In the genomic region with DNA sequence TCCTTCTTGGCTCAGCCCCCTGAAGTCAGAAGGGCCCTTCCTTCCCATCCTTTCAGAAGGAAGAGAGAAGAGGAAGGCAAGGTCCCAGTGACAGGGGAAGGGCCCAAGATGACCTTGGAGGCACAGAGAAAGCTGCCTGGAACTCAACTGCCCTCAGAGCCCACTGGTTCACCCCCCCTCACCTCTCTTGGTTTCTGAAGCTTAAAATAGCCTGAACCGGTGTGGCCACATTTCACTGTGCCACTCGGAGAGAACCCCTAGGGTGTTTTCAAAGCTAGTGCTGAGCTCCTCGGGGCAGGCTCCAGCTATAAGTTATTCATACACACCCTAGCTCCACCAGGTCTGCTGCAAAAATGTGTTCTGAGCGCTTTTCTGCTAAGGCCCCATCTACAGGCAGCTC, we compare ENCODE assay signal across 11 cellular contexts.
DNase-seq lines count a peak whose midpoint lies in the region; ATAC-seq and TF ChIP-seq lines count a peak whose summit lies in the region.
"Had no signal": no experiment of that assay in that cellular context is flagged by ENCODE, and none has a peak within 500 bp of the region (broad histone marks: within the 10 kb centered on the region; RNA-seq: fewer than 3 reads in every experiment).

No MANE protein-coding gene starts in this region.

- H3K4me1 Mint-ChIP-seq in GM23338 (peaks cover 8% of the 10 kb centered on the region), mesothelial cell of epicardium (peaks cover 8% of the 10 kb centered on the region), glutamatergic neuron (ENCODE audit: low read depth, unreplicated experiment) (peaks cover 6% of the 10 kb centered on the region)
- peaks cover 12 to 29% (median 14%) of the 10 kb centered on the region in 7 donors for H3K4me1 Mint-ChIP-seq in naive thymus-derived CD4-positive, alpha-beta T cell

- H3K9me3 ChIP-seq in WERI-Rb-1 (ENCODE audit: severe bottlenecking), result no peaks in the 10 kb centered on the region
- H3K9me3 ChIP-seq in naive thymus-derived CD4-positive, alpha-beta T cell (ENCODE audit: control insufficient read depth in 2 of 3, low read length in 3 of 3), result no peaks in the 10 kb centered on the region

- H3K27ac Mint-ChIP-seq in GM23338, result no peak overlapping the region
- peak overlapping the region; percentile 58 for H3K27ac Mint-ChIP-seq in mesothelial cell of epicardium
- no peak overlapping the region for H3K27ac Mint-ChIP-seq in naive thymus-derived CD4-positive, alpha-beta T cell
- H3K27ac Mint-ChIP-seq in glutamatergic neuron (ENCODE audit: unreplicated experiment), result no peak overlapping the region

- H3K4me2 ChIP-seq in GM23338 (no peak overlapping the region), KMS-11 (peak overlapping the region; percentile 94)

- DNase-seq in GM23338 (ENCODE audit: low spot score) (no peak), mesothelial cell of epicardium (ENCODE audit: low spot score in 2 of 2, unreplicated experiment in 2 of 2) (peak in 1 of 2 experiments; percentile 50), WERI-Rb-1 (no peak), glutamatergic neuron (no peak), DMS79 (lab: John Stamatoyannopoulos, UW) (no peak)
- no peak for DNase-seq in naive thymus-derived CD4-positive, alpha-beta T cell
- DNase-seq: erythroblast, GM23248, NCI-H748 treated with DMSO at 0.1 percent for 48 hours had no signal

- peak; percentile 87 for ATAC-seq in GM18873 (IDR thresholded peaks at IDR 0.05; ENCODE audit: low FRiP score, unreplicated experiment)
- 0 out of 3 replicates have a peak, but pooled peaks have one; percentile 25 for ATAC-seq in GM23338
- ATAC-seq in naive thymus-derived CD4-positive, alpha-beta T cell, result no peak

- H3F3A ChIP-seq in GM23338 (replicated peaks; ENCODE audit: low read depth), result no peaks in the 10 kb centered on the region

- H3K27me3 ChIP-seq in GM23338 (ENCODE audit: insufficient read depth) (no peaks in the 10 kb centered on the region), KMS-11 (ENCODE audit: insufficient read depth, low read depth) (peaks cover 7% of the 10 kb centered on the region; the same call in 1 of the 2 replicates), WERI-Rb-1 (ENCODE audit: insufficient read depth, low read depth, severe bottlenecking) (no peaks in the 10 kb centered on the region)
- H3K27me3 ChIP-seq in naive thymus-derived CD4-positive, alpha-beta T cell (ENCODE audit: control insufficient read depth in 2 of 2, insufficient read depth in 2 of 2, low read length in 2 of 2), result no peaks in the 10 kb centered on the region

- H3K4me3 Mint-ChIP-seq in GM23338, result no peak overlapping the region
- no peak overlapping the region for H3K4me3 Mint-ChIP-seq in mesothelial cell of epicardium
- no peak overlapping the region for H3K4me3 Mint-ChIP-seq in naive thymus-derived CD4-positive, alpha-beta T cell
- no peak overlapping the region for H3K4me3 Mint-ChIP-seq in glutamatergic neuron (ENCODE audit: unreplicated experiment)

- CTCF ChIA-PET in naive thymus-derived CD4-positive, alpha-beta T cell (lab: Charles Lee), result no interaction called here

- intact Hi-C loops in naive thymus-derived CD4-positive, alpha-beta T cell (cut with micrococcal nuclease), result loop anchor here in 1 of 2 donors (2.0 to 5.0 kb wide), 2 partner anchors 22 to 60 kb away; no protein-coding TSS in a partner anchor

- H3K9me3 Mint-ChIP-seq in GM23338, result peaks cover 3% of the 10 kb centered on the region; the same call in 2 of the 3 replicates
- peaks cover 7% of the 10 kb centered on the region for H3K9me3 Mint-ChIP-seq in mesothelial cell of epicardium
- peaks cover 2 to 13% (median 7%) of the 10 kb centered on the region in 11 donors for H3K9me3 Mint-ChIP-seq in naive thymus-derived CD4-positive, alpha-beta T cell
- peaks cover 2% of the 10 kb centered on the region for H3K9me3 Mint-ChIP-seq in glutamatergic neuron (ENCODE audit: unreplicated experiment)

- no peaks in the 10 kb centered on the region for H3K4me1 ChIP-seq in GM23338 (ENCODE audit: insufficient read depth)
- peaks cover 60% of the 10 kb centered on the region for H3K4me1 ChIP-seq in KMS-11 (ENCODE audit: low read depth, poor library complexity, severe bottlenecking)
- H3K4me1 ChIP-seq in naive thymus-derived CD4-positive, alpha-beta T cell (ENCODE audit: control insufficient read depth in 2 of 2, insufficient read depth in 2 of 2, low read length in 2 of 2), result peaks cover 8 to 13% of the 10 kb centered on the region in 2 donors

- TF ChIP-seq CTCF in GM23338 (conservative IDR thresholded peaks at IDR 0.05; ENCODE audit: low read depth in 2 of 2) (no peak), KMS-11 (conservative IDR thresholded peaks at IDR 0.05; ENCODE audit: low read depth, low read length) (no peak), mesothelial cell of epicardium (IDR thresholded peaks at IDR 0.05; ENCODE audit: unreplicated experiment) (no peak), WERI-Rb-1 (IDR thresholded peaks at IDR 0.05; ENCODE audit: low read depth, low read length) (no peak), glutamatergic neuron (IDR thresholded peaks at IDR 0.05; ENCODE audit: partially characterized antibody, unreplicated experiment) (no peak)

- H4K20me1 ChIP-seq in GM23338 (replicated peaks; ENCODE audit: insufficient read depth) (no peaks in the 10 kb centered on the region), KMS-11 (ENCODE audit: insufficient read depth) (no peaks in the 10 kb centered on the region)

- H3K79me2 ChIP-seq in GM23338 (replicated peaks; ENCODE audit: insufficient read depth), result no peaks in the 10 kb centered on the region
- H3K79me2 ChIP-seq in KMS-11 (ENCODE audit: insufficient read depth, low read depth), result no peaks in the 10 kb centered on the region

- H3K27me3 Mint-ChIP-seq in GM23338 (ENCODE audit: insufficient read depth, low read depth, poor library complexity) (peaks cover 2% of the 10 kb centered on the region), mesothelial cell of epicardium (ENCODE audit: low read depth) (no peaks in the 10 kb centered on the region), glutamatergic neuron (ENCODE audit: unreplicated experiment) (peaks cover 4% of the 10 kb centered on the region)
- H3K27me3 Mint-ChIP-seq in naive thymus-derived CD4-positive, alpha-beta T cell, result peaks cover 0 to 51% (median 3%) of the 10 kb centered on the region in 5 donors

- no peaks in the 10 kb centered on the region; the same call in 2 of the 3 replicates for H3K36me3 Mint-ChIP-seq in GM23338 (ENCODE audit: low read depth)
- H3K36me3 Mint-ChIP-seq in mesothelial cell of epicardium, result no peaks in the 10 kb centered on the region
- peaks cover 0 to 9% (median 1%) of the 10 kb centered on the region in 5 donors for H3K36me3 Mint-ChIP-seq in naive thymus-derived CD4-positive, alpha-beta T cell
- H3K36me3 Mint-ChIP-seq in glutamatergic neuron (ENCODE audit: unreplicated experiment), result peaks cover 2% of the 10 kb centered on the region

- peaks cover 4% of the 10 kb centered on the region; the same call in 1 of the 2 replicates for H3K9me2 ChIP-seq in GM23338 (ENCODE audit: insufficient read depth)

- no peak overlapping the region for H3K27ac ChIP-seq in GM23338 (ENCODE audit: low read depth)
- H3K27ac ChIP-seq in KMS-11, result peak overlapping the region; percentile 73
- H3K27ac ChIP-seq in WERI-Rb-1, result no peak overlapping the region
- H3K27ac ChIP-seq in naive thymus-derived CD4-positive, alpha-beta T cell (ENCODE audit: low read depth, low read length), result no peak overlapping the region
- H3K27ac ChIP-seq: GM23248 had no signal

- H2AFZ ChIP-seq in GM23338, result no peak overlapping the region
- peak overlapping the region; percentile 58; the same call in 1 of the 2 replicates for H2AFZ ChIP-seq in KMS-11 (ENCODE audit: low read depth)
- H2AFZ ChIP-seq: GM23248 had no signal

- H3K4me3 ChIP-seq in GM23338 (no peak overlapping the region), KMS-11 (IDR thresholded peaks at IDR 0.05; ENCODE audit: insufficient read depth, low read depth, low read length) (no peak overlapping the region), WERI-Rb-1 (ENCODE audit: low read depth, low read length) (no peak overlapping the region)
- no peak overlapping the region for H3K4me3 ChIP-seq in naive thymus-derived CD4-positive, alpha-beta T cell (ENCODE audit: low read length)
- H3K4me3 ChIP-seq: GM23248 had no signal

- POLR2A ChIA-PET in naive thymus-derived CD4-positive, alpha-beta T cell (lab: Charles Lee), result no interaction called here

- peak overlapping the region; percentile 13; the same call in 1 of the 2 replicates for H3K9ac ChIP-seq in KMS-11
- H3K9ac ChIP-seq: GM23248 had no signal

- H3K36me3 ChIP-seq in GM23338 (ENCODE audit: insufficient read depth), result no peaks in the 10 kb centered on the region
- H3K36me3 ChIP-seq in KMS-11 (ENCODE audit: insufficient read depth), result no peaks in the 10 kb centered on the region
- H3K36me3 ChIP-seq in WERI-Rb-1, result no peaks in the 10 kb centered on the region
- H3K36me3 ChIP-seq in naive thymus-derived CD4-positive, alpha-beta T cell (ENCODE audit: control insufficient read depth in 2 of 3, insufficient read depth in 3 of 3, low read length in 3 of 3), result no peaks in the 10 kb centered on the region

TF ChIP-seq in GM23338, 12 proteins besides CTCF, POLR2A, EP300 and RAD21 (continues in another document):
- no peak for TF ChIP-seq ZNF331 (CRISPR knock-in tag; IDR thresholded peaks at IDR 0.05; ENCODE audit: low read depth)
- no peak for TF ChIP-seq EZH2 (IDR thresholded peaks at IDR 0.05; ENCODE audit: low read depth, unreplicated experiment)
- no peak for TF ChIP-seq STAT1 (IDR thresholded peaks at IDR 0.05; ENCODE audit: unreplicated experiment)
- TF ChIP-seq ZNF114 (CRISPR knock-in tag; IDR thresholded peaks at IDR 0.05), result no peak
- TF ChIP-seq JUNB (IDR thresholded peaks at IDR 0.05; ENCODE audit: unreplicated experiment), result no peak
- TF ChIP-seq CREB1 (CRISPR knock-in tag; IDR thresholded peaks at IDR 0.05; ENCODE audit: low read depth), result no peak
- no peak for TF ChIP-seq EZH2phosphoT487 (IDR thresholded peaks at IDR 0.05; ENCODE audit: unreplicated experiment)
- no peak for TF ChIP-seq POLR2AphosphoS5 (IDR thresholded peaks at IDR 0.05; ENCODE audit: low read depth)
